Comparison of ENCODE assay signal across 8 cellular contexts in the genomic region with DNA sequence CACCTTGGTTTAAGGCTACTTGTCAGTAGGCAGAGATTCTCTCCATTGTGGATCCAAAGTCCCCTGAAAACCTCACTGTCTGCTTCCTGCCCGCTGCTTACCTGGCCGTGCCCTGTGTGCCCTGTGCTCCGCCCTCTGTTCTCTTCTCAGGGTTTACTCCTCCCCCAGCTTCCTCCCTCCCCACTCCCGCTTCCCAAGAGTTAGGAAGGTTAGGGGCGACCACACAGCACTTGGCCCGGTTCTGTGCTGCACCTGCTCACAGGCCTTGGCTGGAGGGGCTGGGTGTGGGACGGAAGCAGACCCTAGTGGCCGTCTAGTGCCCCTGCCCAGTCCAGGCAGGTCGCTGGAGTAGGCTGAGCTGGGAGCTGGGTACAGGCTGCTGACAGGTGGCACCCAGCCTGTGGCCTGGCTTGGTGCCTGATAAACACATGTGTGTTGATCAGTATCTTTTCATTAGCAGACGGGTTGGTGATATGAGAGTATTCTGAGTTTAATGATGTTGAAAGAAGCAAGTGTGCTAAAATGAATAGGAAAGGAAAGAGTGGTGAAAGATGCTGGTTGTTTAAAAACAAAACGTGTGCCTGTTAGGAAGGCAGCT. TPM values are rescaled to one million over a fixed set of nuclear protein-coding genes. Genes with fewer than 3 reads are reported as not detected.
DNase-seq lines count a peak whose midpoint lies in the region; ATAC-seq and TF ChIP-seq lines count a peak whose summit lies in the region.

No MANE protein-coding gene starts in this region.

- H3K4me3 Mint-ChIP-seq in neural progenitor cell = no peak overlapping the region

- H3K4me1 ChIP-seq in neural progenitor cell = no peaks in the 10 kb centered on the region

- DNase-seq in H7 (peak; percentile 79), NCI-H774 (lab: John Stamatoyannopoulos, UW) (peak; percentile 49), neural progenitor cell (ENCODE audit: low spot score) (no peak), activated gamma-delta T cell treated with Interleukin-2 at 50 U/mL for 16 hours (no peak), NOMO-1 treated with DMSO at 0.1 percent for 48 hours (lab: John Stamatoyannopoulos, UW; ENCODE audit: unreplicated experiment) (no peak), hypothalamus (lab: John Stamatoyannopoulos, UW) (no peak)
- DNase-seq in central memory CD4-positive, alpha-beta T cell = peak; percentile 49

- H3K36me3 ChIP-seq in H7 (replicated peaks; ENCODE audit: control insufficient read depth, insufficient read depth, low read length) (no peaks in the 10 kb centered on the region), neural progenitor cell (no peaks in the 10 kb centered on the region)

- no peaks in the 10 kb centered on the region for H3K9me3 Mint-ChIP-seq in neural progenitor cell

- peak; percentile 10 for TF ChIP-seq CTCF in neural progenitor cell (IDR thresholded peaks at IDR 0.05)

- no peaks in the 10 kb centered on the region for H3K36me3 Mint-ChIP-seq in neural progenitor cell

- no peak overlapping the region for H2AFZ ChIP-seq in neural progenitor cell (replicated peaks)

- H3F3A ChIP-seq in neural progenitor cell (ENCODE audit: low read depth) = no peaks in the 10 kb centered on the region

- no peak overlapping the region for H3K9ac ChIP-seq in neural progenitor cell

- no peak for ATAC-seq in HG03520 (IDR thresholded peaks at IDR 0.05; ENCODE audit: unreplicated experiment)

- peaks cover 5% of the 10 kb centered on the region for H3K27me3 Mint-ChIP-seq in neural progenitor cell (ENCODE audit: insufficient read depth, low read depth)

- H3K4me3 ChIP-seq in H7 (ENCODE audit: insufficient read depth, low read depth, low read length) = no peak overlapping the region
- H3K4me3 ChIP-seq in neural progenitor cell = no peak overlapping the region

- peaks cover 10% of the 10 kb centered on the region for H3K4me1 Mint-ChIP-seq in neural progenitor cell

- H4K20me1 ChIP-seq in neural progenitor cell (ENCODE audit: low read depth) = peaks cover 4% of the 10 kb centered on the region

- no peaks in the 10 kb centered on the region for H3K27me3 ChIP-seq in H7 (ENCODE audit: control insufficient read depth, insufficient read depth, low read length)
- no peaks in the 10 kb centered on the region for H3K27me3 ChIP-seq in neural progenitor cell

- H3K27ac Mint-ChIP-seq in neural progenitor cell = no peak overlapping the region

- no peaks in the 10 kb centered on the region for H3K9me3 ChIP-seq in neural progenitor cell (ENCODE audit: low read depth)

- no peak overlapping the region for H3K27ac ChIP-seq in neural progenitor cell

- no peak overlapping the region for H3K4me2 ChIP-seq in neural progenitor cell

- H3K79me2 ChIP-seq in neural progenitor cell (ENCODE audit: low read depth) = no peaks in the 10 kb centered on the region

RNA-seq across cellular contexts. Expression of gene GRAMD4, which starts 40.5 kb away (rescaled TPM):
- total RNA-seq in H7 (2014; rRNA removed; shearing (Covaris generic)) = 17.1 and 18.9 TPM in 2 replicates
- 30.2 and 32.2 TPM in 2 replicates for total RNA-seq in neural progenitor cell (ENCODE audit: low replicate concordance)

Comparison
In these comparisons a context has a peak if more than half of its experiments do, and no peak if none do; other contexts are left out.
1. DNase-seq: peak in H7 (single experiment), NCI-H774 (single experiment) and central memory CD4-positive, alpha-beta T cell (single experiment); none in neural progenitor cell (single experiment), activated gamma-delta T cell treated with Interleukin-2 at 50 U/mL for 16 hours (single experiment), NOMO-1 treated with DMSO at 0.1 percent for 48 hours (single experiment) and hypothalamus (0 of 51).